Comparison of ENCODE assay signal across 19 cellular contexts in genomic region chr2:4217737-4218136, GRCh38.
DNase-seq lines count a peak whose midpoint lies in the region; ATAC-seq, FAIRE-seq and TF ChIP-seq lines count a peak whose summit lies in the region.
"Had no signal": no experiment of that assay in that cellular context is flagged by ENCODE, and none has a peak within 500 bp of the region (broad histone marks: within the 10 kb centered on the region; RNA-seq: fewer than 3 reads in every experiment).

No MANE protein-coding gene starts in this region.

- H3K4me1 Mint-ChIP-seq in neural progenitor cell = peaks cover 55% of the 10 kb centered on the region
- H3K4me1 Mint-ChIP-seq: B cell had no signal

- no peak overlapping the region for H2AK5ac ChIP-seq in IMR-90 (ENCODE audit: low read depth, low read length)

- no TSS peak for BruUV-seq in IMR-90 (replicated peaks; lab: Mats Ljungman, UMichigan)

- no peak for DNase-seq in A549 (ENCODE audit: low read depth in 1 of 2, low spot score in 1 of 2)
- DNase-seq in IMR-90 = no peak
- DNase-seq in neural progenitor cell (ENCODE audit: low spot score) = no peak
- no peak for DNase-seq in AG20443 (ENCODE audit: low spot score)
- DNase-seq in Ammon's horn (ENCODE audit: low spot score) = no peak
- DNase-seq: 8988T; Caco-2; Calu3; CD4-positive, alpha-beta T cell; CD8-positive, alpha-beta T cell; DMS79 treated with DMSO at 0.1 percent for 48 hours; GF-D8 had no signal

- no peaks in the 10 kb centered on the region for H3K79me1 ChIP-seq in IMR-90 (ENCODE audit: low read depth in 1 of 2, low read length in 2 of 2)

- peaks cover 21% of the 10 kb centered on the region for H3K9me3 Mint-ChIP-seq in neural progenitor cell

- no peak overlapping the region for H4K91ac ChIP-seq in IMR-90 (ENCODE audit: insufficient read depth, low read depth, low read length)

- no peaks in the 10 kb centered on the region for H3F3A ChIP-seq in neural progenitor cell (ENCODE audit: low read depth)

- POLR2A ChIA-PET in A549 (lab: Yijun Ruan, JAX) = no interaction called here
- POLR2A ChIA-PET in IMR-90 (lab: Charles Lee; ENCODE audit: unreplicated experiment) = no interaction called here

- no peak overlapping the region for H3K4ac ChIP-seq in IMR-90 (ENCODE audit: low read depth, low read length)

- no peak overlapping the region for H3K4me2 ChIP-seq in A549
- no peak overlapping the region for H3K4me2 ChIP-seq in IMR-90 (ENCODE audit: low read depth, low read length)
- no peak overlapping the region for H3K4me2 ChIP-seq in neural progenitor cell
- H3K4me2 ChIP-seq: BLaER1 treated with 17β-estradiol and CSF1 and Interleukin-3, amounts not matched to agents 10 nM and 100 nM had no signal

- peaks cover 2% of the 10 kb centered on the region for H3K27me3 Mint-ChIP-seq in neural progenitor cell (ENCODE audit: insufficient read depth, low read depth)
- H3K27me3 Mint-ChIP-seq: B cell; CD4-positive, alpha-beta T cell had no signal

- 7% methylated on average over 1 of the region's 1 CpG for WGBS in A549 (ENCODE audit: missing lambda C conversion rate)
- WGBS in IMR-90 (ENCODE audit: extremely low coverage in 2 of 2, insufficient read length in 1 of 2), 2 experiments = no CpG with 5 or more reads among the region's 1 CpG

- no peak for FAIRE-seq in A549 (lab: Jason Lieb, UNC)
- FAIRE-seq: A204.1, G401.6, GM12891, GM19239 had no signal

- H3K9me1 ChIP-seq in IMR-90 (ENCODE audit: insufficient read depth, low read length) = no peaks in the 10 kb centered on the region

- H3K4me3 ChIP-seq in A549 (no peak overlapping the region), IMR-90 (ENCODE audit: insufficient read depth, low read depth, low read length) (no peak overlapping the region), neural progenitor cell (no peak overlapping the region)
- H3K4me3 ChIP-seq: BLaER1 treated with 17β-estradiol and CSF1 and Interleukin-3, amounts not matched to agents 10 nM and 100 nM had no signal

- no peaks in the 10 kb centered on the region for H3K27me3 ChIP-seq in IMR-90 (ENCODE audit: control insufficient read depth, insufficient read depth, low read length)
- H3K27me3 ChIP-seq in neural progenitor cell = no peaks in the 10 kb centered on the region
- H3K27me3 ChIP-seq: BLaER1 treated with 17β-estradiol and CSF1 and Interleukin-3, amounts not matched to agents 10 nM and 100 nM had no signal

- TF ChIP-seq RAD21 in A549 (conservative IDR thresholded peaks at IDR 0.05 in 1 of 2, IDR thresholded peaks at IDR 0.05 in 1 of 2) (no peak), IMR-90 (IDR thresholded peaks at IDR 0.05; ENCODE audit: low read length) (no peak)

- H2BK15ac ChIP-seq in IMR-90 (ENCODE audit: low read depth, low read length) = no peak overlapping the region

- no peak for ATAC-seq in A549
- no peak for ATAC-seq in IMR-90 (ENCODE audit: low read depth)
- ATAC-seq: CD8-positive, alpha-beta T cell had no signal

- H3K27ac ChIP-seq in A549 (no peak overlapping the region), IMR-90 (ENCODE audit: insufficient read depth, low read length) (no peak overlapping the region), neural progenitor cell (peak overlapping the region; percentile 33)
- H3K27ac ChIP-seq: BLaER1 treated with 17β-estradiol and CSF1 and Interleukin-3, amounts not matched to agents 10 nM and 100 nM; C4-2B had no signal

- no peak overlapping the region for H3K14ac ChIP-seq in IMR-90 (replicated peaks; ENCODE audit: low read depth, low read length)

- H4K8ac ChIP-seq in IMR-90 (ENCODE audit: low read depth in 2 of 2, low read length in 2 of 2) = no peak overlapping the region

- H3K36me3 ChIP-seq in IMR-90 (ENCODE audit: control insufficient read depth, insufficient read depth, low read length) (no peaks in the 10 kb centered on the region), neural progenitor cell (no peaks in the 10 kb centered on the region)
- H3K36me3 ChIP-seq: BLaER1 treated with 17β-estradiol and CSF1 and Interleukin-3, amounts not matched to agents 10 nM and 100 nM had no signal

- intact Hi-C loops in IMR-90 (cut with micrococcal nuclease) = no loop called here

- H2AFZ ChIP-seq in IMR-90 (replicated peaks; ENCODE audit: low read length, poor library complexity) = no peak overlapping the region
- peak overlapping the region; percentile 18 for H2AFZ ChIP-seq in neural progenitor cell (replicated peaks)

- H3K23ac ChIP-seq in IMR-90 (ENCODE audit: low read depth, low read length) = no peak overlapping the region

- H2BK5ac ChIP-seq in IMR-90 (ENCODE audit: low read depth, low read length, poor library complexity, severe bottlenecking) = no peak overlapping the region

- H4K20me1 ChIP-seq in IMR-90 (ENCODE audit: insufficient read depth, low read length) (no peaks in the 10 kb centered on the region), neural progenitor cell (ENCODE audit: low read depth) (no peaks in the 10 kb centered on the region)
- H4K20me1 ChIP-seq: BLaER1 treated with 17β-estradiol and CSF1 and Interleukin-3, amounts not matched to agents 10 nM and 100 nM had no signal

- H3K4me1 ChIP-seq in A549 (no peaks in the 10 kb centered on the region), IMR-90 (ENCODE audit: control insufficient read depth, insufficient read depth, low read length) (no peaks in the 10 kb centered on the region), neural progenitor cell (peaks cover 30% of the 10 kb centered on the region)
- H3K4me1 ChIP-seq: BLaER1 treated with 17β-estradiol and CSF1 and Interleukin-3, amounts not matched to agents 10 nM and 100 nM; Caco-2 had no signal

- TF ChIP-seq CTCF in A549 (IDR thresholded peaks at IDR 0.05) (no peak), IMR-90 (conservative IDR thresholded peaks at IDR 0.05; ENCODE audit: low read depth, low read length) (no peak), neural progenitor cell (IDR thresholded peaks at IDR 0.05) (no peak)

- H3K9me3 ChIP-seq in A549 (peaks cover 3% of the 10 kb centered on the region; the same call in 1 of the 3 replicates), IMR-90 (ENCODE audit: control insufficient read depth, insufficient read depth, low read length) (peaks cover 3% of the 10 kb centered on the region; the same call in 1 of the 2 replicates), neural progenitor cell (ENCODE audit: low read depth) (no peaks in the 10 kb centered on the region)
- H3K9me3 ChIP-seq: Caco-2 had no signal

- H3K79me2 ChIP-seq in neural progenitor cell (ENCODE audit: low read depth) = no peaks in the 10 kb centered on the region

- no peak overlapping the region for H3K4me3 Mint-ChIP-seq in neural progenitor cell
- H3K4me3 Mint-ChIP-seq: B cell; CD4-positive, alpha-beta T cell; CD8-positive, alpha-beta T cell had no signal

- H3K18ac ChIP-seq in IMR-90 (ENCODE audit: low read depth, low read length) = no peak overlapping the region

- H2BK20ac ChIP-seq in IMR-90 (ENCODE audit: low read depth, low read length) = no peak overlapping the region

- peaks cover 4% of the 10 kb centered on the region for H3K36me3 Mint-ChIP-seq in neural progenitor cell
- H3K36me3 Mint-ChIP-seq: CD8-positive, alpha-beta T cell had no signal

- TF ChIP-seq POLR2A in A549 (IDR thresholded peaks at IDR 0.05; ENCODE audit: low read length) (no peak), IMR-90 (IDR thresholded peaks at IDR 0.05; ENCODE audit: low read depth, low read length) (no peak)

- H4K5ac ChIP-seq in IMR-90 (ENCODE audit: low read depth, low read length) = no peak overlapping the region

- no peak overlapping the region for H3K9ac ChIP-seq in IMR-90 (ENCODE audit: low read depth, low read length)
- no peak overlapping the region for H3K9ac ChIP-seq in neural progenitor cell
- H3K9ac ChIP-seq: BLaER1 treated with 17β-estradiol and CSF1 and Interleukin-3, amounts not matched to agents 10 nM and 100 nM had no signal

- dilution Hi-C loops in IMR-90 (cut with HindIII; ENCODE audit: low sequenced_read_pairs, unreplicated experiment) = no loop called here

- H2BK120ac ChIP-seq in IMR-90 (ENCODE audit: low read depth, low read length) = no peak overlapping the region

- H2AK9ac ChIP-seq in IMR-90 (replicated peaks; ENCODE audit: low read depth, low read length, poor library complexity) = no peak overlapping the region

- no peak for TF ChIP-seq EP300 in A549 (IDR thresholded peaks at IDR 0.05)

- H3K27ac Mint-ChIP-seq in neural progenitor cell = peak overlapping the region; percentile 74
- H3K27ac Mint-ChIP-seq: B cell; CD4-positive, alpha-beta T cell; CD8-positive, alpha-beta T cell had no signal

- in situ Hi-C loops in IMR-90 (cut with MboI; ENCODE audit: low sequenced_read_pairs) = no loop called here

- CTCF ChIA-PET in A549 (lab: Yijun Ruan, JAX) = no interaction called here
- CTCF ChIA-PET in IMR-90 (lab: Yijun Ruan, JAX) = no interaction called here

- no peak overlapping the region for H3K56ac ChIP-seq in IMR-90 (ENCODE audit: extremely low read depth, insufficient read depth, low read length)

TF ChIP-seq in A549, 52 proteins besides CTCF, POLR2A, EP300 and RAD21:
- no peak for TF ChIP-seq BHLHE40 (IDR thresholded peaks at IDR 0.05; ENCODE audit: low read depth, low read length)
- peak; percentile 66 for TF ChIP-seq MAFK (IDR thresholded peaks at IDR 0.05; ENCODE audit: partially characterized antibody)

TF ChIP-seq in IMR-90, 13 proteins besides CTCF, POLR2A, EP300 and RAD21:
- TF ChIP-seq MAFK (IDR thresholded peaks at IDR 0.05; ENCODE audit: low read depth, low read length) (peak; percentile 45), MXI1 (IDR thresholded peaks at IDR 0.05; ENCODE audit: borderline replicate concordance, low read depth, low read length) (no peak), USF2 (IDR thresholded peaks at IDR 0.05; ENCODE audit: low read depth, low read length) (no peak)
- TF ChIP-seq, protein P1, sequence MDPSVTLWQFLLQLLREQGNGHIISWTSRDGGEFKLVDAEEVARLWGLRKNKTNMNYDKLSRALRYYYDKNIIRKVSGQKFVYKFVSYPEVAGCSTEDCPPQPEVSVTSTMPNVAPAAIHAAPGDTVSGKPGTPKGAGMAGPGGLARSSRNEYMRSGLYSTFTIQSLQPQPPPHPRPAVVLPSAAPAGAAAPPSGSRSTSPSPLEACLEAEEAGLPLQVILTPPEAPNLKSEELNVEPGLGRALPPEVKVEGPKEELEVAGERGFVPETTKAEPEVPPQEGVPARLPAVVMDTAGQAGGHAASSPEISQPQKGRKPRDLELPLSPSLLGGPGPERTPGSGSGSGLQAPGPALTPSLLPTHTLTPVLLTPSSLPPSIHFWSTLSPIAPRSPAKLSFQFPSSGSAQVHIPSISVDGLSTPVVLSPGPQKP (IDR thresholded peaks at IDR 0.05; ENCODE audit: borderline replicate concordance, low read depth, low read length) = no peak
